1 cellular context compared by ENCODE assay signal in the genomic region with DNA sequence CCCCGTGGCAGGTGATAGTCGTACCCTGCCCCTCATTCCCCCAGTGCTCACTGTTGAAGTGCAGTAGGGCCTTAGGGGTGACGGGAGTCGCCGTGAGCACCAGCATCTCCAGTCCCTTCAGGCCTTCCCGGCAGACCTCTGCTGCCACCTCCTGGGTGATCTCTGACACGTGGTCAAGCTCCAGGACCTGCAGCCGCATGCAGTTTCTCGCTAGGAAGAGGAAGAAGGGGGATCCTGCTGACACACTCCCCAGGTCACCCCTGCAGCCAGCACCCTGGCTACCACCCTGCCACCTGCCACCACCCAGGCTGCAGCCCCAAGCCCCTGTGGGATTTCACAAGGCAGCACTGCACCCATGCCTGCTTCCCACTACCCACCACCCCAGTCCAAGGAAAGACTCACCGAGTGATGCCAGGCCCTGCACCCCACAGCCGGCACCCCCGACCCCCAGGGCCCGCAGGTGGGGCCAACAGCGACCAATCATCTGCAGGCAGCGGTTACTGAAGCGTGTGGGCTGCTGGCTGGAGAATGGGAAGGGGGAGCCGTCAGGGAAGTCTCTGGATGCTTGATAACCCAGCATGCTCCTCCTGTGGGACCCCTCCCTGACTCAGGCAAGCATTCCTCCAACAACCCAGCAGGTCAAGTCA.
A peak's percentile ranks its signal among the peaks of the same experiment; 100 is the strongest.
TF ChIP-seq lines count a peak whose summit lies in the region.

No MANE protein-coding gene starts in this region.

TF ChIP-seq in HepG2, 621 proteins besides CTCF, POLR2A, EP300 and RAD21 (continued from another document and continues in another):
- TF ChIP-seq GATA4 (IDR thresholded peaks at IDR 0.05; ENCODE audit: borderline replicate concordance, low read depth) (no peak), KDM4B (CRISPR knock-in tag; IDR thresholded peaks at IDR 0.05) (no peak), MYNN (CRISPR knock-in tag; IDR thresholded peaks at IDR 0.05; ENCODE audit: low read depth) (no peak), HNF1B (CRISPR knock-in tag; IDR thresholded peaks at IDR 0.05) (no peak), ZMYM3 (CRISPR knock-in tag; IDR thresholded peaks at IDR 0.05) (no peak), MAFG (CRISPR knock-in tag; IDR thresholded peaks at IDR 0.05) (no peak), CHD2 (IDR thresholded peaks at IDR 0.05; ENCODE audit: low read depth, low read length) (no peak), PRMT3 (CRISPR knock-in tag; IDR thresholded peaks at IDR 0.05; ENCODE audit: borderline replicate concordance, low read depth) (no peak), HBP1 (CRISPR knock-in tag; IDR thresholded peaks at IDR 0.05; ENCODE audit: low read depth) (no peak), BRD4 (CRISPR knock-in tag; IDR thresholded peaks at IDR 0.05) (no peak), ZFP1 (CRISPR knock-in tag; IDR thresholded peaks at IDR 0.05) (no peak), ZNF552 (CRISPR knock-in tag; IDR thresholded peaks at IDR 0.05; ENCODE audit: borderline replicate concordance) (no peak), GATAD2A (CRISPR knock-in tag; IDR thresholded peaks at IDR 0.05) (no peak), MAZ (IDR thresholded peaks at IDR 0.05; ENCODE audit: borderline replicate concordance, low read depth, low read length) (no peak), MAZ (CRISPR knock-in tag; IDR thresholded peaks at IDR 0.05; ENCODE audit: low read depth) (no peak), ZNF562 (CRISPR knock-in tag; IDR thresholded peaks at IDR 0.05; ENCODE audit: borderline replicate concordance) (no peak), PLSCR1 (CRISPR knock-in tag; IDR thresholded peaks at IDR 0.05; ENCODE audit: borderline replicate concordance) (no peak), NCOA2 (CRISPR knock-in tag; IDR thresholded peaks at IDR 0.05) (peak; percentile 22; the same call in 1 of the 2 replicates), TBX3 (IDR thresholded peaks at IDR 0.05; ENCODE audit: borderline replicate concordance) (no peak), SPEN (CRISPR knock-in tag; IDR thresholded peaks at IDR 0.05; ENCODE audit: low read depth) (no peak), ZSCAN25 (CRISPR knock-in tag; IDR thresholded peaks at IDR 0.05) (0 out of 2 replicates have a peak, but pooled peaks have one; percentile 60), ZSCAN20 (CRISPR knock-in tag; IDR thresholded peaks at IDR 0.05; ENCODE audit: borderline replicate concordance) (no peak), GTF3A (CRISPR knock-in tag; conservative IDR thresholded peaks at IDR 0.05) (no peak), RXRB (CRISPR knock-in tag; IDR thresholded peaks at IDR 0.05; ENCODE audit: borderline replicate concordance) (peak; percentile 47; the same call in 1 of the 2 replicates), ZNF101 (CRISPR knock-in tag; IDR thresholded peaks at IDR 0.05; ENCODE audit: borderline replicate concordance, low read depth) (no peak), SP4 (CRISPR knock-in tag; IDR thresholded peaks at IDR 0.05) (no peak), ZNF883 (CRISPR knock-in tag; IDR thresholded peaks at IDR 0.05; ENCODE audit: not compliant biosample characterization) (peak; percentile 19), MXI1 (IDR thresholded peaks at IDR 0.05; ENCODE audit: borderline replicate concordance, low read depth, low read length) (peak; percentile 63; the same call in 1 of the 3 replicates), NR1H2 (CRISPR knock-in tag; IDR thresholded peaks at IDR 0.05; ENCODE audit: borderline replicate concordance, low read depth) (peak; percentile 62; the same call in 1 of the 2 replicates), ZNF850 (CRISPR knock-in tag; conservative IDR thresholded peaks at IDR 0.05) (no peak), ZNF543 (CRISPR knock-in tag; IDR thresholded peaks at IDR 0.05) (no peak), KAT8 (CRISPR knock-in tag; IDR thresholded peaks at IDR 0.05) (no peak), ZNF549 (CRISPR knock-in tag; IDR thresholded peaks at IDR 0.05) (no peak), GATAD1 (CRISPR knock-in tag; IDR thresholded peaks at IDR 0.05) (0 out of 2 replicates have a peak, but pooled peaks have one; percentile 26), KDM5B (CRISPR knock-in tag; IDR thresholded peaks at IDR 0.05; ENCODE audit: borderline replicate concordance) (no peak), REL (CRISPR knock-in tag; conservative IDR thresholded peaks at IDR 0.05) (no peak), ZNF619 (CRISPR knock-in tag; IDR thresholded peaks at IDR 0.05) (no peak), ZNF333 (CRISPR knock-in tag; IDR thresholded peaks at IDR 0.05; ENCODE audit: borderline replicate concordance) (no peak), ZNF839 (CRISPR knock-in tag; IDR thresholded peaks at IDR 0.05; ENCODE audit: borderline replicate concordance) (peak; percentile 37; the same call in 1 of the 2 replicates), ZKSCAN1 (IDR thresholded peaks at IDR 0.05; ENCODE audit: low read length) (no peak), ZNF124 (CRISPR knock-in tag; IDR thresholded peaks at IDR 0.05) (no peak), GLMP (CRISPR knock-in tag; IDR thresholded peaks at IDR 0.05; ENCODE audit: borderline replicate concordance) (no peak), KLF11 (CRISPR knock-in tag; IDR thresholded peaks at IDR 0.05) (no peak)
- TF ChIP-seq, protein P1, sequence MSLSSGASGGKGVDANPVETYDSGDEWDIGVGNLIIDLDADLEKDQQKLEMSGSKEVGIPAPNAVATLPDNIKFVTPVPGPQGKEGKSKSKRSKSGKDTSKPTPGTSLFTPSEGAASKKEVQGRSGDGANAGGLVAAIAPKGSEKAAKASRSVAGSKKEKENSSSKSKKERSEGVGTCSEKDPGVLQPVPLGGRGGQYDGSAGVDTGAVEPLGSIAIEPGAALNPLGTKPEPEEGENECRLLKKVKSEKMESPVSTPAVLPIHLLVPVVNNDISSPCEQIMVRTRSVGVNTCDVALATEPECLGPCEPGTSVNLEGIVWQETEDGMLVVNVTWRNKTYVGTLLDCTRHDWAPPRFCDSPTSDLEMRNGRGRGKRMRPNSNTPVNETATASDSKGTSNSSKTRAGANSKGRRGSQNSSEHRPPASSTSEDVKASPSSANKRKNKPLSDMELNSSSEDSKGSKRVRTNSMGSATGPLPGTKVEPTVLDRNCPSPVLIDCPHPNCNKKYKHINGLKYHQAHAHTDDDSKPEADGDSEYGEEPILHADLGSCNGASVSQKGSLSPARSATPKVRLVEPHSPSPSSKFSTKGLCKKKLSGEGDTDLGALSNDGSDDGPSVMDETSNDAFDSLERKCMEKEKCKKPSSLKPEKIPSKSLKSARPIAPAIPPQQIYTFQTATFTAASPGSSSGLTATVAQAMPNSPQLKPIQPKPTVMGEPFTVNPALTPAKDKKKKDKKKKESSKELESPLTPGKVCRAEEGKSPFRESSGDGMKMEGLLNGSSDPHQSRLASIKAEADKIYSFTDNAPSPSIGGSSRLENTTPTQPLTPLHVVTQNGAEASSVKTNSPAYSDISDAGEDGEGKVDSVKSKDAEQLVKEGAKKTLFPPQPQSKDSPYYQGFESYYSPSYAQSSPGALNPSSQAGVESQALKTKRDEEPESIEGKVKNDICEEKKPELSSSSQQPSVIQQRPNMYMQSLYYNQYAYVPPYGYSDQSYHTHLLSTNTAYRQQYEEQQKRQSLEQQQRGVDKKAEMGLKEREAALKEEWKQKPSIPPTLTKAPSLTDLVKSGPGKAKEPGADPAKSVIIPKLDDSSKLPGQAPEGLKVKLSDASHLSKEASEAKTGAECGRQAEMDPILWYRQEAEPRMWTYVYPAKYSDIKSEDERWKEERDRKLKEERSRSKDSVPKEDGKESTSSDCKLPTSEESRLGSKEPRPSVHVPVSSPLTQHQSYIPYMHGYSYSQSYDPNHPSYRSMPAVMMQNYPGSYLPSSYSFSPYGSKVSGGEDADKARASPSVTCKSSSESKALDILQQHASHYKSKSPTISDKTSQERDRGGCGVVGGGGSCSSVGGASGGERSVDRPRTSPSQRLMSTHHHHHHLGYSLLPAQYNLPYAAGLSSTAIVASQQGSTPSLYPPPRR (CRISPR knock-in tag; IDR thresholded peaks at IDR 0.05; ENCODE audit: borderline replicate concordance): no peak
- TF ChIP-seq, protein P2, sequence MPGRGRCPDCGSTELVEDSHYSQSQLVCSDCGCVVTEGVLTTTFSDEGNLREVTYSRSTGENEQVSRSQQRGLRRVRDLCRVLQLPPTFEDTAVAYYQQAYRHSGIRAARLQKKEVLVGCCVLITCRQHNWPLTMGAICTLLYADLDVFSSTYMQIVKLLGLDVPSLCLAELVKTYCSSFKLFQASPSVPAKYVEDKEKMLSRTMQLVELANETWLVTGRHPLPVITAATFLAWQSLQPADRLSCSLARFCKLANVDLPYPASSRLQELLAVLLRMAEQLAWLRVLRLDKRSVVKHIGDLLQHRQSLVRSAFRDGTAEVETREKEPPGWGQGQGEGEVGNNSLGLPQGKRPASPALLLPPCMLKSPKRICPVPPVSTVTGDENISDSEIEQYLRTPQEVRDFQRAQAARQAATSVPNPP (CRISPR knock-in tag; IDR thresholded peaks at IDR 0.05): no peak
- TF ChIP-seq, protein P3, sequence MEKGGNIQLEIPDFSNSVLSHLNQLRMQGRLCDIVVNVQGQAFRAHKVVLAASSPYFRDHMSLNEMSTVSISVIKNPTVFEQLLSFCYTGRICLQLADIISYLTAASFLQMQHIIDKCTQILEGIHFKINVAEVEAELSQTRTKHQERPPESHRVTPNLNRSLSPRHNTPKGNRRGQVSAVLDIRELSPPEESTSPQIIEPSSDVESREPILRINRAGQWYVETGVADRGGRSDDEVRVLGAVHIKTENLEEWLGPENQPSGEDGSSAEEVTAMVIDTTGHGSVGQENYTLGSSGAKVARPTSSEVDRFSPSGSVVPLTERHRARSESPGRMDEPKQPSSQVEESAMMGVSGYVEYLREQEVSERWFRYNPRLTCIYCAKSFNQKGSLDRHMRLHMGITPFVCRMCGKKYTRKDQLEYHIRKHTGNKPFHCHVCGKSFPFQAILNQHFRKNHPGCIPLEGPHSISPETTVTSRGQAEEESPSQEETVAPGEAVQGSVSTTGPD (CRISPR knock-in tag; IDR thresholded peaks at IDR 0.05): no peak
- TF ChIP-seq, protein P4, sequence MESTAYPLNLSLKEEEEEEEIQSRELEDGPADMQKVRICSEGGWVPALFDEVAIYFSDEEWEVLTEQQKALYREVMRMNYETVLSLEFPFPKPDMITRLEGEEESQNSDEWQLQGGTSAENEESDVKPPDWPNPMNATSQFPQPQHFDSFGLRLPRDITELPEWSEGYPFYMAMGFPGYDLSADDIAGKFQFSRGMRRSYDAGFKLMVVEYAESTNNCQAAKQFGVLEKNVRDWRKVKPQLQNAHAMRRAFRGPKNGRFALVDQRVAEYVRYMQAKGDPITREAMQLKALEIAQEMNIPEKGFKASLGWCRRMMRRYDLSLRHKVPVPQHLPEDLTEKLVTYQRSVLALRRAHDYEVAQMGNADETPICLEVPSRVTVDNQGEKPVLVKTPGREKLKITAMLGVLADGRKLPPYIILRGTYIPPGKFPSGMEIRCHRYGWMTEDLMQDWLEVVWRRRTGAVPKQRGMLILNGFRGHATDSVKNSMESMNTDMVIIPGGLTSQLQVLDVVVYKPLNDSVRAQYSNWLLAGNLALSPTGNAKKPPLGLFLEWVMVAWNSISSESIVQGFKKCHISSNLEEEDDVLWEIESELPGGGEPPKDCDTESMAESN (CRISPR knock-in tag; conservative IDR thresholded peaks at IDR 0.05): no peak
- TF ChIP-seq, protein P5, sequence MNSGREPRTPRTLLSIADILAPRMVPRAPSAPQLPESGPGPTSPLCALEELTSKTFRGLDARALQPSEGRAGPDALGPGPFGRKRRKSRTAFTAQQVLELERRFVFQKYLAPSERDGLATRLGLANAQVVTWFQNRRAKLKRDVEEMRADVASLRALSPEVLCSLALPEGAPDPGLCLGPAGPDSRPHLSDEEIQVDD (CRISPR knock-in tag; IDR thresholded peaks at IDR 0.05; ENCODE audit: borderline replicate concordance): no peak
- TF ChIP-seq, protein P6, sequence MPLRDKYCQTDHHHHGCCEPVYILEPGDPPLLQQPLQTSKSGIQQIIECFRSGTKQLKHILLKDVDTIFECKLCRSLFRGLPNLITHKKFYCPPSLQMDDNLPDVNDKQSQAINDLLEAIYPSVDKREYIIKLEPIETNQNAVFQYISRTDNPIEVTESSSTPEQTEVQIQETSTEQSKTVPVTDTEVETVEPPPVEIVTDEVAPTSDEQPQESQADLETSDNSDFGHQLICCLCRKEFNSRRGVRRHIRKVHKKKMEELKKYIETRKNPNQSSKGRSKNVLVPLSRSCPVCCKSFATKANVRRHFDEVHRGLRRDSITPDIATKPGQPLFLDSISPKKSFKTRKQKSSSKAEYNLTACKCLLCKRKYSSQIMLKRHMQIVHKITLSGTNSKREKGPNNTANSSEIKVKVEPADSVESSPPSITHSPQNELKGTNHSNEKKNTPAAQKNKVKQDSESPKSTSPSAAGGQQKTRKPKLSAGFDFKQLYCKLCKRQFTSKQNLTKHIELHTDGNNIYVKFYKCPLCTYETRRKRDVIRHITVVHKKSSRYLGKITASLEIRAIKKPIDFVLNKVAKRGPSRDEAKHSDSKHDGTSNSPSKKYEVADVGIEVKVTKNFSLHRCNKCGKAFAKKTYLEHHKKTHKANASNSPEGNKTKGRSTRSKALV (CRISPR knock-in tag; IDR thresholded peaks at IDR 0.05): no peak
